Comparison of ENCODE assay signal across 16 cellular contexts in the genomic region with DNA sequence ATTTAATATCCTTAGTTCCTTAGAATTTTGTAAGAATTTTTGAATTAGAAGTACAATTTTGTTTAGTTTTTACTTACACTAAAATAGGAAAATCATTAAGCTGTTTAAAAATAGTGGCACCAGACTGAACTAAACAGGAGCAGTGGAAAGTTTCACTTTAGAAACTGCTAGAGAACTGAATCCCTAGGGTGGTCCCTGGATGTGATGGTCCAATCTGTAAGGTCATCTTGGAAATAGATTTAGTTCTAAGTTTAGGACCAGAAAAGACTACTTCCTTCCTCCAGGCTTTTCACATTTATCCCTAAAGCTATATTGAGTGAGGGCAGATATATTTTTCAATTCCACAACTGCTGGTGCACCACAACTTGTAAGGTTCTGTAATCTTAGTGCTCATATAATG. TPM values are rescaled to one million over a fixed set of nuclear protein-coding genes. Genes with fewer than 3 reads are reported as not detected.
DNase-seq lines count a peak whose midpoint lies in the region; ATAC-seq and TF ChIP-seq lines count a peak whose summit lies in the region.
"Had no signal": no experiment of that assay in that cellular context is flagged by ENCODE, and none has a peak within 500 bp of the region (broad histone marks: within the 10 kb centered on the region; RNA-seq: fewer than 3 reads in every experiment).

No MANE protein-coding gene starts in this region.

- peaks cover 26% of the 10 kb centered on the region for H3K36me3 Mint-ChIP-seq in activated T-cell treated with anti-CD3 and anti-CD28 coated beads, Interleukin-2, amount 50 U/mL, for 24 hours (ENCODE audit: low read depth)

- H3K27me3 Mint-ChIP-seq in activated T-cell treated with anti-CD3 and anti-CD28 coated beads, Interleukin-2, amount 50 U/mL, for 24 hours: no peaks in the 10 kb centered on the region

- H3K27ac Mint-ChIP-seq in activated T-cell treated with anti-CD3 and anti-CD28 coated beads, Interleukin-2, amount 50 U/mL, for 24 hours: no peak overlapping the region

- H3K27me3 ChIP-seq in left ventricle myocardium inferior (ENCODE audit: low read depth): no peaks in the 10 kb centered on the region
- no peaks in the 10 kb centered on the region for H3K27me3 ChIP-seq in ascending aorta
- H3K27me3 ChIP-seq in right cardiac atrium (ENCODE audit: control insufficient read depth, insufficient read depth): no peaks in the 10 kb centered on the region
- no peaks in the 10 kb centered on the region for H3K27me3 ChIP-seq in thoracic aorta (replicated peaks; ENCODE audit: insufficient read depth)
- H3K27me3 ChIP-seq: Peyer's patch had no signal

- DNase-seq in left ventricle myocardium inferior: no peak
- no peak for DNase-seq in Right ventricle myocardium superior
- DNase-seq in ascending aorta (ENCODE audit: low spot score in 2 of 2): no peak
- DNase-seq in right cardiac atrium: no peak
- no peak for DNase-seq in thoracic aorta (ENCODE audit: low spot score)
- DNase-seq in NCI-H128 (lab: John Stamatoyannopoulos, UW; ENCODE audit: unreplicated experiment): no peak
- no peak for DNase-seq in activated T-cell treated with anti-CD3 and anti-CD28 coated beads, Interleukin-2, amount 50 U/mL, for 24 hours
- DNase-seq in middle frontal gyrus (ENCODE audit: extremely low spot score, low spot score): no peak
- DNase-seq: Caco-2, KG1, NCI-H1092 treated with DMSO at 0.1 percent for 48 hours, NCI-H1694 treated with DMSO at 0.1 percent for 48 hours, NCI-H774, Peyer's patch, SIG-M5 had no signal

- peaks cover 4% of the 10 kb centered on the region for H3K9me3 Mint-ChIP-seq in activated T-cell treated with anti-CD3 and anti-CD28 coated beads, Interleukin-2, amount 50 U/mL, for 24 hours

- H3K36me3 ChIP-seq in left ventricle myocardium inferior (no peaks in the 10 kb centered on the region), ascending aorta (no peaks in the 10 kb centered on the region), thoracic aorta (no peaks in the 10 kb centered on the region)
- H3K36me3 ChIP-seq: Peyer's patch had no signal

- no peak overlapping the region for H3K4me3 Mint-ChIP-seq in activated T-cell treated with anti-CD3 and anti-CD28 coated beads, Interleukin-2, amount 50 U/mL, for 24 hours

- no peak for TF ChIP-seq CTCF in left ventricle myocardium inferior (IDR thresholded peaks at IDR 0.05; ENCODE audit: borderline replicate concordance)
- TF ChIP-seq CTCF in ascending aorta (IDR thresholded peaks at IDR 0.05): no peak
- TF ChIP-seq CTCF in thoracic aorta (IDR thresholded peaks at IDR 0.05): no peak

- H3K4me3 ChIP-seq in left ventricle myocardium inferior: peak overlapping the region; percentile 27
- peak overlapping the region in 1 of 2 donors; percentile 32 for H3K4me3 ChIP-seq in ascending aorta
- peak overlapping the region; percentile 25 for H3K4me3 ChIP-seq in right cardiac atrium (ENCODE audit: low read length)
- H3K4me3 ChIP-seq in thoracic aorta: peak overlapping the region; percentile 23
- H3K4me3 ChIP-seq: Peyer's patch had no signal

- H3K9me3 ChIP-seq in left ventricle myocardium inferior (replicated peaks): no peaks in the 10 kb centered on the region
- H3K9me3 ChIP-seq in ascending aorta: no peaks in the 10 kb centered on the region
- H3K9me3 ChIP-seq in right cardiac atrium (ENCODE audit: control insufficient read depth, low read length): no peaks in the 10 kb centered on the region
- no peaks in the 10 kb centered on the region for H3K9me3 ChIP-seq in thoracic aorta
- H3K9me3 ChIP-seq: Caco-2, Peyer's patch had no signal

- peaks cover 34% of the 10 kb centered on the region for H3K4me1 Mint-ChIP-seq in activated T-cell treated with anti-CD3 and anti-CD28 coated beads, Interleukin-2, amount 50 U/mL, for 24 hours (ENCODE audit: low read depth)

- H3K4me1 ChIP-seq in left ventricle myocardium inferior (peaks cover 91% of the 10 kb centered on the region), ascending aorta (peaks cover 0 to 20% of the 10 kb centered on the region in 2 donors), right cardiac atrium (ENCODE audit: control insufficient read depth, insufficient read depth, low read length) (peaks cover 8% of the 10 kb centered on the region), thoracic aorta (ENCODE audit: control insufficient read depth in 1 of 2, low read depth in 2 of 2) (peaks cover 3 to 58% of the 10 kb centered on the region in 2 donors)
- H3K4me1 ChIP-seq: Caco-2, Peyer's patch had no signal

- H3K27ac ChIP-seq in left ventricle myocardium inferior (replicated peaks) (peak overlapping the region; percentile 80), ascending aorta (peak overlapping the region; percentile 19 to 48), right cardiac atrium (ENCODE audit: low read length) (no peak overlapping the region), thoracic aorta (peak overlapping the region; percentile 8 to 17)
- H3K27ac ChIP-seq: Peyer's patch had no signal

- intact Hi-C loops in left ventricle myocardium inferior (cut with micrococcal nuclease): no loop called here
- intact Hi-C loops in Right ventricle myocardium superior (cut with DNase I): no loop called here
- intact Hi-C loops in ascending aorta (cut with DNase I): no loop called here
- intact Hi-C loops in right cardiac atrium (cut with DNase I): no loop called here

- ATAC-seq in Right ventricle myocardium superior (ENCODE audit: poor library complexity) (no peak), right cardiac atrium (peak in 1 of 2 donors; percentile 12), thoracic aorta (ENCODE audit: insufficient number of reproducible peaks, low FRiP score, low read depth) (no peak)
- ATAC-seq: HCT116 had no signal

RNA-seq across cellular contexts. Expression of a gene that starts 19.0 kb away (rescaled TPM):
- total RNA-seq in left ventricle myocardium inferior (21.1 TPM), Right ventricle myocardium superior (22.9 TPM), ascending aorta (0.96 TPM), right cardiac atrium (10 to 100 TPM; 17.6 to 27.4 (median 21.0) TPM), thoracic aorta (10 to 100 TPM in 1 of 2 donors, 1 to 10 TPM in 1; 2.7 to 13.7 TPM)
- polyA plus RNA-seq in right cardiac atrium: 25.0 TPM

RNA-seq across cellular contexts. Expression of a gene that starts 58.8 kb away (rescaled TPM):
- total RNA-seq in left ventricle myocardium inferior: 16.4 TPM
- 14.3 TPM for total RNA-seq in Right ventricle myocardium superior
- total RNA-seq in ascending aorta: 17.7 TPM
- total RNA-seq in right cardiac atrium: 10 to 100 TPM; 12.1 to 14.6 (median 13.6) TPM
- polyA plus RNA-seq in right cardiac atrium: 8.0 TPM
- total RNA-seq in thoracic aorta: 10 to 100 TPM; 12.9 to 23.9 TPM
